ENCODE assay signal across 2 cellular contexts in genomic region chr7:24025094-24025493, GRCh38.
TF ChIP-seq lines count a peak whose summit lies in the region.

No MANE protein-coding gene starts in this region.

TF ChIP-seq in SK-N-SH, 30 proteins besides CTCF, POLR2A, EP300 and RAD21 (continued from another document):
- TF ChIP-seq REST (IDR thresholded peaks at IDR 0.05; ENCODE audit: low read depth, low read length) (no peak), TAF1 (IDR thresholded peaks at IDR 0.05; ENCODE audit: borderline replicate concordance, low read depth, low read length) (no peak)

TF ChIP-seq in SK-N-SH treated with all-trans-retinoic acid at 6 μM for 48 hours, 23 proteins besides CTCF, POLR2A, EP300 and RAD21 (continued from another document):
- TF ChIP-seq PATZ1 (CRISPR knock-in tag; IDR thresholded peaks at IDR 0.05; ENCODE audit: borderline replicate concordance) = no peak
- TF ChIP-seq CSDC2 (CRISPR knock-in tag; IDR thresholded peaks at IDR 0.05) = no peak
- no peak for TF ChIP-seq ARNTL (CRISPR knock-in tag; IDR thresholded peaks at IDR 0.05; ENCODE audit: borderline replicate concordance, low read depth)
- TF ChIP-seq ZFP3 (CRISPR knock-in tag; IDR thresholded peaks at IDR 0.05) = no peak
- no peak for TF ChIP-seq ZFP30 (CRISPR knock-in tag; IDR thresholded peaks at IDR 0.05)
- TF ChIP-seq RARB (CRISPR knock-in tag; IDR thresholded peaks at IDR 0.05) = no peak
- no peak for TF ChIP-seq ZNF565 (CRISPR knock-in tag; conservative IDR thresholded peaks at IDR 0.05; ENCODE audit: low read depth)
- TF ChIP-seq TOX (CRISPR knock-in tag; IDR thresholded peaks at IDR 0.05; ENCODE audit: borderline replicate concordance) = no peak
- TF ChIP-seq OSR1 (CRISPR knock-in tag; IDR thresholded peaks at IDR 0.05) = no peak
